ENCODE assay signal across 1 cellular context in genomic region chr22:17990167-17990566, GRCh38.
A peak's percentile ranks its signal among the peaks of the same experiment; 100 is the strongest.
TF ChIP-seq lines count a peak whose summit lies in the region.

No MANE protein-coding gene starts in this region.

TF ChIP-seq in SK-N-SH, 30 proteins besides CTCF, POLR2A, EP300 and RAD21:
- TF ChIP-seq FOXM1 (IDR thresholded peaks at IDR 0.05; ENCODE audit: low read depth) (no peak), MAX (IDR thresholded peaks at IDR 0.05; ENCODE audit: low read depth) (0 out of 2 replicates have a peak, but pooled peaks have one; percentile 14)
